Comparison of ENCODE assay signal across 8 cellular contexts in the genomic region with DNA sequence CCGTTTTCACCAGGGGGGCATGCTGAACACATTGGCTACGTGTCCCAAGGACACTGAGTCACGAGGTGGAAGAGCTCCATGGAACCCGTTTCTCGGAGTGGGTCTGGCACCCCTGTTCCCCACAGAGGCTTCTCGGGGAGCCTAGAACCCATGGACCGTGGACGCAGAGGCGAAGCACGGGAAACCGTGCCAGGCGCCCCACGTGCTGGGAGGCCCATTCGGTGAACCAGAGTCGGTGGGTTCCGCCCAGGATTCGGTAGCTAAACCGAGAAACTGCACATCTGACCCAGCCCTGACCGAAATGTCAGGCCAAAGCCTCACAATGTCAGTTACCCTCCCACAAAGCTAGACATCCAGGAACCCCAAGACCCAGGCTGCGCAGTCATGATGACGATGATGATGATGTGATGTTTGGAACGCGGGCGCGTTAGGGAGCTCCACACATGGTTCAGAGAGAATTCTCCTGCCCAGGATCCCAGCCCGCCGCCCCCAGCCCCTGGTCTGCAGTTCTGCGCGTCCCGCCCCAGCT. TPM values are rescaled to one million over a fixed set of nuclear protein-coding genes. Genes with fewer than 3 reads are reported as not detected.
DNase-seq lines count a peak whose midpoint lies in the region; ATAC-seq and TF ChIP-seq lines count a peak whose summit lies in the region.

No MANE protein-coding gene starts in this region.

- DNase-seq in T-helper 1 cell = no peak
- DNase-seq in natural killer cell = peak; percentile 36
- DNase-seq in aorta = peak; percentile 75 to 85
- DNase-seq in ecto neural progenitor cell (ENCODE audit: low spot score) = no peak

- H3K27ac Mint-ChIP-seq in T-helper 1 cell treated with Interleukin-12 subunit alpha and Interleukin-12 subunit beta and Interleukin-4 antibody, amounts not matched to agents 30 μg/mL and 1 μg/mL, for 36 hours = peak overlapping the region; percentile 93
- peak overlapping the region; percentile 95 to 97 for H3K27ac Mint-ChIP-seq in natural killer cell

- H3K9me3 Mint-ChIP-seq in T-helper 1 cell treated with Interleukin-12 subunit alpha and Interleukin-12 subunit beta and Interleukin-4 antibody, amounts not matched to agents 30 μg/mL and 1 μg/mL, for 36 hours = no peaks in the 10 kb centered on the region
- H3K9me3 Mint-ChIP-seq in natural killer cell = no peaks in the 10 kb centered on the region

- 0% methylated on average over 30 of the region's 30 CpGs for WGBS in aorta, 2 donors

- no peaks in the 10 kb centered on the region for H3K36me3 ChIP-seq in aorta (ENCODE audit: control insufficient read depth in 1 of 2, insufficient read depth in 2 of 2, low read length in 1 of 2)

- peak; percentile 8 for ATAC-seq in HG03103 (IDR thresholded peaks at IDR 0.05; ENCODE audit: low read depth, unreplicated experiment)
- peak; percentile 24 for ATAC-seq in esophagus mucosa
- peak; percentile 27 to 43 (median 32) for ATAC-seq in natural killer cell
- peak; percentile 48 for ATAC-seq in aorta (ENCODE audit: low FRiP score)

- H3K4me1 ChIP-seq in aorta (ENCODE audit: control insufficient read depth in 1 of 2, insufficient read depth in 2 of 2, low read length in 2 of 2) = no peaks in the 10 kb centered on the region

- TF ChIP-seq CTCF in WI38 (IDR thresholded peaks at IDR 0.05; ENCODE audit: low read depth, low read length) (no peak), natural killer cell (IDR thresholded peaks at IDR 0.05) (no peak)

- peaks cover 26% of the 10 kb centered on the region for H3K27me3 Mint-ChIP-seq in T-helper 1 cell treated with Interleukin-12 subunit alpha and Interleukin-12 subunit beta and Interleukin-4 antibody, amounts not matched to agents 30 μg/mL and 1 μg/mL, for 36 hours (ENCODE audit: low read depth)
- H3K27me3 Mint-ChIP-seq in natural killer cell (ENCODE audit: low read depth in 2 of 2) = peaks cover 0 to 10% of the 10 kb centered on the region in 2 donors

- H3K9me3 ChIP-seq in aorta (ENCODE audit: control insufficient read depth, low read length) = no peaks in the 10 kb centered on the region

- H3K4me3 Mint-ChIP-seq in T-helper 1 cell treated with Interleukin-12 subunit alpha and Interleukin-12 subunit beta and Interleukin-4 antibody, amounts not matched to agents 30 μg/mL and 1 μg/mL, for 36 hours = peak overlapping the region; percentile 86
- peak overlapping the region; percentile 93 for H3K4me3 Mint-ChIP-seq in natural killer cell

- H3K36me3 Mint-ChIP-seq in T-helper 1 cell treated with Interleukin-12 subunit alpha and Interleukin-12 subunit beta and Interleukin-4 antibody, amounts not matched to agents 30 μg/mL and 1 μg/mL, for 36 hours (ENCODE audit: low read depth) = peaks cover 3% of the 10 kb centered on the region
- no peaks in the 10 kb centered on the region for H3K36me3 Mint-ChIP-seq in natural killer cell

- H3K27ac ChIP-seq in aorta (ENCODE audit: low read depth in 1 of 2, low read length in 2 of 2) = peak overlapping the region in 1 of 2 donors; percentile 55

- intact Hi-C loops in natural killer cell (cut with micrococcal nuclease) (loop anchor here (1.0 to 10.0 kb wide), 3 partner anchors 28 to 420 kb away; a partner anchor contains a TSS), aorta (cut with DNase I) (loop anchor here (1.0 to 2.0 kb wide), 2 partner anchors 26 to 210 kb away; no protein-coding TSS in a partner anchor)

- H3K4me3 ChIP-seq in WI38 (ENCODE audit: low read depth, low read length) (peak overlapping the region; percentile 78), aorta (ENCODE audit: low read length in 2 of 2) (peak overlapping the region; percentile 45 to 68)

- H3K4me1 Mint-ChIP-seq in T-helper 1 cell treated with Interleukin-12 subunit alpha and Interleukin-12 subunit beta and Interleukin-4 antibody, amounts not matched to agents 30 μg/mL and 1 μg/mL, for 36 hours (ENCODE audit: low read depth) = peaks cover 46% of the 10 kb centered on the region
- H3K4me1 Mint-ChIP-seq in natural killer cell = peaks cover 28 to 46% of the 10 kb centered on the region in 2 donors

- H3K27me3 ChIP-seq in aorta (ENCODE audit: control insufficient read depth in 1 of 2, insufficient read depth in 2 of 2, low read length in 1 of 2) = no peaks in the 10 kb centered on the region

RNA-seq across cellular contexts. Expression of a gene that starts 28.5 kb away (rescaled TPM):
- total RNA-seq in esophagus mucosa (0.08 TPM), natural killer cell (1 to 10 TPM in 1 of 3 donors, under 1 TPM in 2; 0.47 to 1.3 (median 0.80) TPM), aorta (10 to 100 TPM in 1 of 2 donors, 1 to 10 TPM in 1; 7.4 to 30.0 TPM)
- polyA plus RNA-seq in aorta = under 1 TPM; 0.25 to 0.87 TPM

Comparison
In these comparisons a context has a peak if more than half of its experiments do, and no peak if none do; other contexts are left out.
1. DNase-seq: peak in natural killer cell (single experiment) and aorta (2 of 2); none in T-helper 1 cell (0 of 5) and ecto neural progenitor cell (single experiment).
2. Peak in every context shown above with its lines, with median percentiles within 50 percentile points of each other: ATAC-seq.